ENCODE assay signal across 11 cellular contexts in the genomic region with DNA sequence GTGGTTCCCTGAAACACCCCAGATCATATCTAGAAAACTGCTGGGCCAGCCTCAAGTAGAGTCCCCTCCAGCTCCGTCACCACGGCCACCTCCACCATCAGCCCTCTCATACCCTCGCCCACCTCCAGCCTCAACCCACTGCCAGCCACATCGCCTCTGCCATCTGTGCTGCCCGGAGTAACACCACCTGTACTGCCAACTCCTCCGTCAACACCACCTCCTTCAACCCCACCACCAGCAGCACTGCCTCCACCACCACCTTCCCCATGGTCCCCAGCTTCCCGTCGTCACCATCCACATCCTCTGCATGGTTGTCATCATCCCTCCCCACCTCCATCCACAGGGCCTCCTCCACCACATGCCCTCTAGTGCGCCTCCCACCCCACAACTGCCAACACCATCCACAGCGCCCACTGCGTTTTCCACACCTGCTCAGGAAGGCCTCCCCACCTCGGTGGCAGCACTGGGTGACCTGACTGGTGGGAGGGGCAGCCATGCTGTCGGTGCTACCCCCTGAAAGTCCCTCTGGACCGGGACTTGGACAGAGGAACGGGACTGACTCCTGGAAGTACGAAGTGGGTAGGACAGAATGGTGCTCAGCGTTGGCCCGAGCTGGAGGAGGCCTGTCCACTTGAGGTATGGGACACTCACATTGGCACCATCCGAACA. TPM values are rescaled to one million over a fixed set of nuclear protein-coding genes. Genes with fewer than 3 reads are reported as not detected.
DNase-seq lines count a peak whose midpoint lies in the region; ATAC-seq and TF ChIP-seq lines count a peak whose summit lies in the region.
"Had no signal": no experiment of that assay in that cellular context is flagged by ENCODE, and none has a peak within 500 bp of the region (broad histone marks: within the 10 kb centered on the region; RNA-seq: fewer than 3 reads in every experiment).

No MANE protein-coding gene starts in this region.

- H3K4me1 ChIP-seq in stomach, result peaks cover 26 to 57% (median 54%) of the 10 kb centered on the region in 4 donors

- in situ Hi-C loops in astrocyte of the spinal cord (cut with HindIII; ENCODE audit: low sequenced_read_pairs), result no loop called here

- peaks cover 0 to 16% (median 0%) of the 10 kb centered on the region in 3 donors for H3K27me3 ChIP-seq in stomach
- H3K27me3 ChIP-seq: gastroesophageal sphincter had no signal

- intact Hi-C loops in lower leg skin (cut with DNase I; ENCODE audit: low total_unique reads), result no loop called here
- intact Hi-C loops in stomach (cut with DNase I; ENCODE audit: low total_unique reads), result no loop called here

- TF ChIP-seq EP300 in stomach (IDR thresholded peaks at IDR 0.05), result no peak

- peak overlapping the region; percentile 54 for H3K4me3 ChIP-seq in LNCaP clone FGC (ENCODE audit: low read depth, low read length)
- peak overlapping the region; percentile 65 for H3K4me3 ChIP-seq in astrocyte of the spinal cord (ENCODE audit: low read depth, low read length)
- H3K4me3 ChIP-seq in lower leg skin (ENCODE audit: low read depth, poor library complexity, severe bottlenecking), result no peak overlapping the region
- H3K4me3 ChIP-seq in stomach, result peak overlapping the region; percentile 62 to 78 (median 68)

- peaks cover 9 to 23% (median 14%) of the 10 kb centered on the region in 4 donors for H3K9me3 ChIP-seq in stomach

- ATAC-seq in HG02885 (IDR thresholded peaks at IDR 0.05; ENCODE audit: poor library complexity, unreplicated experiment) (no peak), HG03095 (IDR thresholded peaks at IDR 0.05; ENCODE audit: unreplicated experiment) (no peak)
- ATAC-seq: gastroesophageal sphincter had no signal

- DNase-seq in LNCaP clone FGC (ENCODE audit: low read depth) (no peak), astrocyte of the spinal cord (ENCODE audit: low read depth, low spot score) (no peak), lower leg skin (ENCODE audit: low spot score in 2 of 2) (peak; percentile 14 to 85), stomach (peak; percentile 20), AG08395 (ENCODE audit: low spot score) (no peak), LoVo (ENCODE audit: low spot score) (no peak)
- DNase-seq: NCI-H187 treated with DMSO at 0.1 percent for 48 hours, WERI-Rb-1 had no signal

- no peak for TF ChIP-seq POLR2A in lower leg skin (IDR thresholded peaks at IDR 0.05)
- no peak for TF ChIP-seq POLR2A in stomach (IDR thresholded peaks at IDR 0.05)

- WGBS in lower leg skin, 2 donors, result 82 to 88% methylated on average over 19 of the region's 19 CpGs
- 79 to 91% (median 88%) methylated on average over 19 of the region's 19 CpGs for WGBS in stomach, 5 donors

- H3K36me3 ChIP-seq in stomach, result peaks cover 0 to 13% (median 10%) of the 10 kb centered on the region in 4 donors
- H3K36me3 ChIP-seq: WERI-Rb-1 had no signal

- TF ChIP-seq CTCF in LNCaP clone FGC (IDR thresholded peaks at IDR 0.05; ENCODE audit: control insufficient read depth, extremely low read depth, insufficient read depth) (no peak), astrocyte of the spinal cord (IDR thresholded peaks at IDR 0.05; ENCODE audit: low read depth, low read length) (no peak), lower leg skin (IDR thresholded peaks at IDR 0.05) (peak in 1 of 3 donors; percentile 18), stomach (IDR thresholded peaks at IDR 0.05) (no peak)

- H3K27ac ChIP-seq in stomach, result peak overlapping the region in 4 of 5 donors; percentile 33 to 84 (median 66)
- H3K27ac ChIP-seq: WERI-Rb-1 had no signal

RNA-seq across cellular contexts. Expression of gene SNED1, which starts 1.6 kb away (rescaled TPM):
- total RNA-seq in lower leg skin (10 to 100 TPM in 3 of 4 donors, 1 to 10 TPM in 1; 9.0 to 18.4 (median 17.1) TPM), stomach (100 to 1,000 TPM in 1 of 5 donors, 10 to 100 TPM in 4; 11.4 to 106 (median 22.7) TPM)
- 1 to 10 TPM; 2.0 to 2.7 (median 2.3) TPM for polyA plus RNA-seq in stomach

Comparison
In these comparisons a context has a peak if more than half of its experiments do, and no peak if none do; other contexts are left out.
1. DNase-seq: peak in lower leg skin (2 of 2) and stomach (single experiment); none in LNCaP clone FGC (single experiment), astrocyte of the spinal cord (single experiment), AG08395 (single experiment) and LoVo (single experiment).